In the genomic region with DNA sequence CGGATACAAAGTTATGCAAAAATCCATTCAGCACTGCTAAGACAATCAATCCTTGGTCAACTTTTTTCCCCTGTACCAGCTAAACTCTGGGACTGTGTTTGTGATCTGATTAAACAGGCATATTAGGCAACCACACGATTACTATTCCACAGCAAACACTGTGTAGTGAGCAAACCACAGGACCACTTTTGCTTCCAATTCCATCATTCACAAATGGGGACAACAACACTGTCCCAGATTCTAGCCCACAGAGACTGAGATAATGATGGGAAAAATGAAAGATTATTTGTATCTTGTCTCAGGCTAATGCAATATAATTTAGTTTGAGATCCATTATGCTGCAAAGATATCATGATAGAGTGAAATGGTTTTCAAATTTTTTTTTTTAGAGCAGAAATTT, we compare ENCODE assay signal across 23 cellular contexts.
"Had no signal": no experiment of that assay in that cellular context is flagged by ENCODE, and none has a peak within 500 bp of the region (broad histone marks: within the 10 kb centered on the region; RNA-seq: fewer than 3 reads in every experiment).

No MANE protein-coding gene starts in this region.

- H3K4me1 Mint-ChIP-seq: neural crest cell; stimulated activated naive CD8-positive, alpha-beta T cell treated with anti-CD3 and anti-CD28 coated beads, Interleukin-15, amount 100 ng/mL, for 72 hours had no signal

- H3K9me3 ChIP-seq: gastrocnemius medialis, mucosa of descending colon, right atrium auricular region, spleen, thyroid gland, uterus had no signal

- ATAC-seq: gastrocnemius medialis; mucosa of descending colon; natural killer cell treated with Interleukin-12 subunit alpha and Interleukin-12 subunit beta and Interleukin-15 and Interleukin-18, amount 100 ng/mL, for 72 hours; stimulated activated naive CD8-positive, alpha-beta T cell treated with anti-CD3 and anti-CD28 coated beads, Interleukin-15, amount 100 ng/mL, for 72 hours had no signal

- H3K36me3 ChIP-seq: gastrocnemius medialis, right atrium auricular region, uterus had no signal

- H3K79me2 ChIP-seq: parathyroid adenoma had no signal

- DNase-seq: dorsolateral prefrontal cortex; effector CD4-positive, alpha-beta T cell; foreskin fibroblast; gastrocnemius medialis; head of caudate nucleus; mesenchymal stem cell; mucosa of descending colon; naive B cell; spleen; stimulated activated CD4-positive, alpha-beta T cell treated with anti-CD3 and anti-CD28 coated beads, Interleukin-2, amount 100 ng/mL, for 48 hours; stimulated activated naive CD4-positive, alpha-beta T cell; stimulated activated naive CD8-positive, alpha-beta T cell treated with anti-CD3 and anti-CD28 coated beads, Interleukin-15, amount 100 ng/mL, for 72 hours; thyroid gland; trophoblast cell; uterus had no signal

- FAIRE-seq: colon had no signal

- H3K36me3 Mint-ChIP-seq: mesothelial cell of epicardium had no signal

- H3K27me3 ChIP-seq: dorsolateral prefrontal cortex, gastrocnemius medialis, right atrium auricular region, spleen, thyroid gland, uterus had no signal

- H3K4me3 Mint-ChIP-seq: mesothelial cell of epicardium; naive B cell; natural killer cell treated with Interleukin-12 subunit alpha and Interleukin-12 subunit beta and Interleukin-15 and Interleukin-18, amount 100 ng/mL, for 72 hours; neural crest cell; stimulated activated naive CD8-positive, alpha-beta T cell treated with anti-CD3 and anti-CD28 coated beads, Interleukin-15, amount 100 ng/mL, for 72 hours had no signal

- H3K27ac ChIP-seq: gastrocnemius medialis, parathyroid adenoma, right atrium auricular region, skin epidermis, spleen, thyroid gland, uterus had no signal

- H3K27ac Mint-ChIP-seq: mesothelial cell of epicardium; natural killer cell treated with Interleukin-12 subunit alpha and Interleukin-12 subunit beta and Interleukin-15 and Interleukin-18, amount 100 ng/mL, for 72 hours; stimulated activated naive CD8-positive, alpha-beta T cell treated with anti-CD3 and anti-CD28 coated beads, Interleukin-15, amount 100 ng/mL, for 72 hours had no signal

- H3K4me3 ChIP-seq: dorsolateral prefrontal cortex, gastrocnemius medialis, mucosa of descending colon, right atrium auricular region, skin epidermis, spleen, thyroid gland, uterus had no signal

- H2AFZ ChIP-seq: parathyroid adenoma had no signal

- H3K9me3 Mint-ChIP-seq: mesothelial cell of epicardium; neural crest cell; stimulated activated naive CD8-positive, alpha-beta T cell treated with anti-CD3 and anti-CD28 coated beads, Interleukin-15, amount 100 ng/mL, for 72 hours had no signal

- H3K9ac ChIP-seq: parathyroid adenoma had no signal

- H3K4me1 ChIP-seq: gastrocnemius medialis, parathyroid adenoma, right atrium auricular region, spleen, thyroid gland, uterus had no signal

- H3K27me3 Mint-ChIP-seq: naive B cell; natural killer cell treated with Interleukin-12 subunit alpha and Interleukin-12 subunit beta and Interleukin-15 and Interleukin-18, amount 100 ng/mL, for 72 hours; progenitor cell of endocrine pancreas; stimulated activated naive CD8-positive, alpha-beta T cell treated with anti-CD3 and anti-CD28 coated beads, Interleukin-15, amount 100 ng/mL, for 72 hours had no signal
